In the genomic region with DNA sequence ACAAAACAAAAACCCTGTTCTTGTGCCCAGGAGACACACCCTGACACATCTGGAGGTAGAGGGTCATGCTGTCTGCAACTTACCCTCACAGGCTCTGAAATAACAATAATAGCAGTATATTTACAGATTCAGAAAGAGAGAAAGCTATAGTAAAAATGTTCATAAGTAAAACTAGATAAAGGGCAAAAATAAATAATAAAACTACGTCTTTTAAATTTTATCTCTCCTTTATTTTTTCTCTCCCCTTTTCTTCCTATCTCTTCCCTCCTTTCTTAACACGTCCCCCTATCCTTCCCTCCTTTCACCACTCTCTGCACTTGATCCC, we compare ENCODE assay signal across 10 cellular contexts. TPM values are rescaled to one million over a fixed set of nuclear protein-coding genes. Genes with fewer than 3 reads are reported as not detected.
DNase-seq lines count a peak whose midpoint lies in the region; ATAC-seq and TF ChIP-seq lines count a peak whose summit lies in the region.
"Not testable (repeated sequence)": the region's sequence is repeated elsewhere in the genome, so short reads cannot be mapped to it uniquely, and the experiment has no call there.
"Had no signal": no experiment of that assay in that cellular context is flagged by ENCODE, and none has a peak within 500 bp of the region (broad histone marks: within the 10 kb centered on the region; RNA-seq: fewer than 3 reads in every experiment).

No MANE protein-coding gene starts in this region.

- not testable (repeated sequence) for H3K27ac Mint-ChIP-seq in GM23338, nephron

- H3K9ac ChIP-seq in SK-N-SH, result not testable (repeated sequence)

- H3K27me3 ChIP-seq in GM23338 (ENCODE audit: insufficient read depth), result peaks cover 27% of the 10 kb centered on the region
- not testable (repeated sequence) for H3K27me3 ChIP-seq in SK-N-SH (ENCODE audit: insufficient read depth)

- H3K4me1 ChIP-seq in GM23338 (ENCODE audit: insufficient read depth), result peaks cover 14% of the 10 kb centered on the region; the same call in 1 of the 2 replicates
- H3K4me1 ChIP-seq in SK-N-SH (ENCODE audit: control insufficient read depth in 1 of 2, insufficient read depth in 2 of 2, low read depth in 1 of 2, low read length in 1 of 2); urinary bladder (ENCODE audit: insufficient read depth): not testable (repeated sequence)

- H3K27me3 Mint-ChIP-seq in GM23338 (ENCODE audit: insufficient read depth, low read depth, poor library complexity) (peaks cover 29% of the 10 kb centered on the region), nephron (ENCODE audit: low read depth) (peaks cover 92% of the 10 kb centered on the region)

- TF ChIP-seq RAD21 in SK-N-SH (IDR thresholded peaks at IDR 0.05; ENCODE audit: low read length), result not testable (repeated sequence)

- 3% methylated on average over 2 of the region's 2 CpGs for WGBS in SK-N-SH (ENCODE audit: low lambda C conversion rate)
- WGBS in urinary bladder, result 4% methylated on average over 2 of the region's 2 CpGs

- not testable (repeated sequence) for H3K9me2 ChIP-seq in GM23338 (ENCODE audit: insufficient read depth); SK-N-SH

- not testable (repeated sequence) for ATAC-seq in GM23338

- H3K4me2 ChIP-seq in GM23338 (peak overlapping the region; percentile 92; the same call in 1 of the 2 replicates), SK-N-SH (peak overlapping the region; percentile 84; the same call in 1 of the 2 replicates)

- not testable (repeated sequence) for H3K36me3 Mint-ChIP-seq in GM23338 (ENCODE audit: low read depth); nephron (ENCODE audit: low read depth)

- TF ChIP-seq EP300 in SK-N-SH (IDR thresholded peaks at IDR 0.05; ENCODE audit: borderline replicate concordance in 1 of 2, low read depth in 1 of 2, low read length in 1 of 2), result not testable (repeated sequence)

- in situ Hi-C loops in astrocyte of the spinal cord (cut with HindIII; ENCODE audit: low sequenced_read_pairs), result not testable (repeated sequence)

- POLR2A ChIA-PET in SK-N-SH (lab: Yijun Ruan, JAX), result not testable (repeated sequence)

- H3F3A ChIP-seq in GM23338 (replicated peaks; ENCODE audit: low read depth), result not testable (repeated sequence)
- peaks cover 21% of the 10 kb centered on the region for H3F3A ChIP-seq in SK-N-SH (replicated peaks; ENCODE audit: insufficient read depth)

- H3K9me3 Mint-ChIP-seq in GM23338, nephron: not testable (repeated sequence)

- H3K79me2 ChIP-seq in GM23338 (replicated peaks; ENCODE audit: insufficient read depth); SK-N-SH (ENCODE audit: insufficient read depth): not testable (repeated sequence)

- H3K4me3 Mint-ChIP-seq in GM23338 (peak overlapping the region; percentile 90), nephron (peak overlapping the region in 2 of 3 experiments; percentile 16 to 28)

- TF ChIP-seq CTCF in GM23338 (conservative IDR thresholded peaks at IDR 0.05; ENCODE audit: low read depth in 2 of 2); SK-N-SH (IDR thresholded peaks at IDR 0.05); astrocyte of the spinal cord (IDR thresholded peaks at IDR 0.05; ENCODE audit: low read depth, low read length); fibroblast of villous mesenchyme (IDR thresholded peaks at IDR 0.05; ENCODE audit: insufficient read depth, low read depth, low read length); nephron (IDR thresholded peaks at IDR 0.05; ENCODE audit: unreplicated experiment in 3 of 3): not testable (repeated sequence)

- H3K4me3 ChIP-seq in GM23338 (peak overlapping the region; percentile 91), SK-N-SH (ENCODE audit: low read depth in 2 of 2, low read length in 1 of 2) (peak overlapping the region in 1 of 2 experiments; percentile 80; a peak in 1 of 4 replicates), astrocyte of the spinal cord (ENCODE audit: low read depth, low read length) (peak overlapping the region; percentile 50), fibroblast of villous mesenchyme (ENCODE audit: low read depth, low read length) (peak overlapping the region; percentile 68), urinary bladder (ENCODE audit: low read depth, low read length) (peak overlapping the region; percentile 50)

- H3K4me1 Mint-ChIP-seq in GM23338 (peaks cover 28% of the 10 kb centered on the region), nephron (peaks cover 17% of the 10 kb centered on the region)

- not testable (repeated sequence) for H3K9me3 ChIP-seq in SK-N-SH

- H3K27ac ChIP-seq in GM23338 (ENCODE audit: low read depth); SK-N-SH (ENCODE audit: low read depth in 2 of 2, low read length in 1 of 2); urinary bladder (ENCODE audit: low read depth): not testable (repeated sequence)

- H3K36me3 ChIP-seq in GM23338 (ENCODE audit: insufficient read depth); SK-N-SH (replicated peaks in 1 of 2; ENCODE audit: control insufficient read depth in 1 of 2, insufficient read depth in 2 of 2, low read length in 1 of 2); urinary bladder (ENCODE audit: insufficient read depth): not testable (repeated sequence)

- H2AFZ ChIP-seq in GM23338; SK-N-SH (ENCODE audit: low read depth): not testable (repeated sequence)

- CTCF ChIA-PET in SK-N-SH (lab: Yijun Ruan, JAX), result interaction anchor here (1.0 to 6.8 kb wide), 8 partner anchors 8 to 104 kb away, joined by 3 to 40 read pairs (median 4); partner anchors contain the start of genes ATP6V1G2 and NFKBIL1

- DNase-seq in GM23338 (ENCODE audit: low spot score); SK-N-SH; astrocyte of the spinal cord (ENCODE audit: low read depth, low spot score); fibroblast of villous mesenchyme (ENCODE audit: low read depth): not testable (repeated sequence)

- not testable (repeated sequence) for H4K20me1 ChIP-seq in GM23338 (replicated peaks; ENCODE audit: insufficient read depth); SK-N-SH (ENCODE audit: insufficient read depth)

RNA-seq across cellular contexts. Expression of gene MICB, which starts 4.4 kb away (rescaled TPM):
- 20.8 and 23.8 TPM in 2 replicates for total RNA-seq in GM23338 (2014; rRNA removed; shearing (Covaris generic))
- polyA plus RNA-seq in GM23338 (2016; fragmentation: Nextera tagmentation; extraction: Ambion mirVana) (8.8 and 9.2 TPM in 2 replicates), SK-N-SH (2012; rRNA removed) (9.7 and 9.9 TPM in 2 replicates), urinary bladder (1.6 TPM)
- polyA plus RNA-seq in SK-N-SH (2012; cell fraction: cytosol; rRNA removed), result 5.6 and 7.1 TPM in 2 replicates
- 7.2 and 11.1 TPM in 2 replicates for polyA plus RNA-seq in SK-N-SH (2012; cell fraction: nucleus; rRNA removed)
- total RNA-seq in fibroblast of villous mesenchyme (15.5 and 30.7 TPM in 2 replicates), urinary bladder (1.6 TPM)

RNA-seq across cellular contexts. Expression of gene MCCD1, which starts 35.2 kb away (rescaled TPM):
- total RNA-seq in GM23338 (2014; rRNA removed; shearing (Covaris generic)), result not detected in 2 replicates
- not detected in 2 replicates for polyA plus RNA-seq in GM23338 (2016; fragmentation: Nextera tagmentation; extraction: Ambion mirVana)
- not detected in 2 replicates for polyA plus RNA-seq in SK-N-SH (2012; rRNA removed)
- not detected in 2 replicates for polyA plus RNA-seq in SK-N-SH (2012; cell fraction: cytosol; rRNA removed)
- polyA plus RNA-seq in SK-N-SH (2012; cell fraction: nucleus; rRNA removed), result not detected in 2 replicates
- total RNA-seq in fibroblast of villous mesenchyme, result not detected in 2 replicates
- total RNA-seq in urinary bladder, result not detected
- polyA plus RNA-seq in urinary bladder, result not detected
- total RNA-seq: lower leg skin, NCI-H460 had no signal
- polyA plus RNA-seq: adipose tissue, small intestine had no signal

RNA-seq across cellular contexts. Expression of gene DDX39B, which starts 48.3 kb away (rescaled TPM):
- total RNA-seq in GM23338 (2014; rRNA removed; shearing (Covaris generic)), result 849 and 866 TPM in 2 replicates
- polyA plus RNA-seq in GM23338 (2016; fragmentation: Nextera tagmentation; extraction: Ambion mirVana) (341 and 357 TPM in 2 replicates), SK-N-SH (2012; rRNA removed) (502 and 556 TPM in 2 replicates), urinary bladder (285 TPM)
- polyA plus RNA-seq in SK-N-SH (2012; cell fraction: cytosol; rRNA removed), result 262 and 369 TPM in 2 replicates
- 1,458 and 1,636 TPM in 2 replicates for polyA plus RNA-seq in SK-N-SH (2012; cell fraction: nucleus; rRNA removed)
- total RNA-seq in fibroblast of villous mesenchyme (407 and 463 TPM in 2 replicates), urinary bladder (271 TPM)

RNA-seq across cellular contexts. Expression of gene ATP6V1G2, which starts 52.9 kb away (rescaled TPM):
- 1.6 and 2.4 TPM in 2 replicates for total RNA-seq in GM23338 (2014; rRNA removed; shearing (Covaris generic))
- polyA plus RNA-seq in GM23338 (2016; fragmentation: Nextera tagmentation; extraction: Ambion mirVana), result 2.2 and 2.7 TPM in 2 replicates
- polyA plus RNA-seq in SK-N-SH (2012; rRNA removed), result 13.6 and 15.6 TPM in 2 replicates
- 14.3 and 17.1 TPM in 2 replicates for polyA plus RNA-seq in SK-N-SH (2012; cell fraction: cytosol; rRNA removed)
- 10.1 and 16.5 TPM in 2 replicates for polyA plus RNA-seq in SK-N-SH (2012; cell fraction: nucleus; rRNA removed)
- total RNA-seq in fibroblast of villous mesenchyme, result 1.3 and 3.0 TPM in 2 replicates
- 3.3 TPM for total RNA-seq in urinary bladder
- polyA plus RNA-seq in urinary bladder, result 3.8 TPM

RNA-seq across cellular contexts. Expression of gene NFKBIL1, which starts 53.9 kb away (rescaled TPM):
- 10.1 and 12.3 TPM in 2 replicates for total RNA-seq in GM23338 (2014; rRNA removed; shearing (Covaris generic))
- polyA plus RNA-seq in GM23338 (2016; fragmentation: Nextera tagmentation; extraction: Ambion mirVana), result 8.4 and 9.6 TPM in 2 replicates
- 14.6 and 17.1 TPM in 2 replicates for polyA plus RNA-seq in SK-N-SH (2012; rRNA removed)
- polyA plus RNA-seq in SK-N-SH (2012; cell fraction: cytosol; rRNA removed), result 11.8 and 14.3 TPM in 2 replicates
- 20.8 and 29.3 TPM in 2 replicates for polyA plus RNA-seq in SK-N-SH (2012; cell fraction: nucleus; rRNA removed)
- 12.5 and 20.3 TPM in 2 replicates for total RNA-seq in fibroblast of villous mesenchyme
- 12.1 TPM for total RNA-seq in urinary bladder
- 36.9 TPM for polyA plus RNA-seq in urinary bladder
